Comparison of ENCODE assay signal across 8 cellular contexts in genomic region chr13:48038763-48039162, GRCh38. TPM values are rescaled to one million over a fixed set of nuclear protein-coding genes. Genes with fewer than 3 reads are reported as not detected.
DNase-seq lines count a peak whose midpoint lies in the region; ATAC-seq and TF ChIP-seq lines count a peak whose summit lies in the region.

No MANE protein-coding gene starts in this region.

- H3K27ac ChIP-seq in RWPE2 (ENCODE audit: poor library complexity, severe bottlenecking) (peak overlapping the region; percentile 86), subcutaneous abdominal adipose tissue (ENCODE audit: low read depth, low read length) (peak overlapping the region; percentile 94)

- ATAC-seq in activated CD8-positive, alpha-beta memory T cell treated with anti-CD3 and anti-CD28 coated beads, Interleukin-2, amount 10 ng/mL, durations not matched to agents 7 days and 5 days, result no peak
- no peak for ATAC-seq in RWPE2 (ENCODE audit: low read depth)

- H3K4me1 ChIP-seq in RWPE2 (ENCODE audit: insufficient read depth, poor library complexity, severe bottlenecking) (peaks cover 19% of the 10 kb centered on the region), subcutaneous abdominal adipose tissue (ENCODE audit: control insufficient read depth in 5 of 5, insufficient read depth in 5 of 5, low read length in 5 of 5) (peaks cover 8 to 19% (median 18%) of the 10 kb centered on the region in 5 donors)

- peak overlapping the region; percentile 96 for H3K4me3 Mint-ChIP-seq in activated CD8-positive, alpha-beta memory T cell treated with anti-CD3 and anti-CD28 coated beads, Interleukin-2, amount 10 ng/mL, durations not matched to agents 7 days and 5 days
- peak overlapping the region; percentile 97 for H3K4me3 Mint-ChIP-seq in glutamatergic neuron (ENCODE audit: unreplicated experiment)

- H3K9ac ChIP-seq in subcutaneous abdominal adipose tissue (ENCODE audit: low read length in 5 of 5), result no peak overlapping the region

- no peaks in the 10 kb centered on the region for H3K9me3 Mint-ChIP-seq in activated CD8-positive, alpha-beta memory T cell treated with anti-CD3 and anti-CD28 coated beads, Interleukin-2, amount 10 ng/mL, durations not matched to agents 7 days and 5 days (ENCODE audit: low read depth)
- H3K9me3 Mint-ChIP-seq in glutamatergic neuron (ENCODE audit: unreplicated experiment), result peaks cover 6% of the 10 kb centered on the region

- H3K9me3 ChIP-seq in RWPE2 (ENCODE audit: severe bottlenecking) (no peaks in the 10 kb centered on the region), subcutaneous abdominal adipose tissue (ENCODE audit: control insufficient read depth in 5 of 5, low read length in 5 of 5) (no peaks in the 10 kb centered on the region)

- peak overlapping the region; percentile 95 for H3K27ac Mint-ChIP-seq in activated CD8-positive, alpha-beta memory T cell treated with anti-CD3 and anti-CD28 coated beads, Interleukin-2, amount 10 ng/mL, durations not matched to agents 7 days and 5 days
- peak overlapping the region; percentile 93 for H3K27ac Mint-ChIP-seq in glutamatergic neuron (ENCODE audit: unreplicated experiment)

- no peaks in the 10 kb centered on the region for H3K27me3 Mint-ChIP-seq in activated CD8-positive, alpha-beta memory T cell treated with anti-CD3 and anti-CD28 coated beads, Interleukin-2, amount 10 ng/mL, durations not matched to agents 7 days and 5 days
- H3K27me3 Mint-ChIP-seq in glutamatergic neuron (ENCODE audit: unreplicated experiment), result peaks cover 12% of the 10 kb centered on the region

- peak overlapping the region; percentile 57 for H3K4me3 ChIP-seq in RWPE2 (ENCODE audit: severe bottlenecking)
- peak overlapping the region in 3 of 5 donors; percentile 91 to 94 (median 93) for H3K4me3 ChIP-seq in subcutaneous abdominal adipose tissue (ENCODE audit: low read depth in 1 of 5, low read length in 5 of 5)

- H3K27me3 ChIP-seq in RWPE2 (ENCODE audit: insufficient read depth, poor library complexity, severe bottlenecking) (no peaks in the 10 kb centered on the region), subcutaneous abdominal adipose tissue (ENCODE audit: control insufficient read depth in 5 of 5, insufficient read depth in 4 of 5, low read length in 5 of 5) (peaks cover 0 to 3% (median 0%) of the 10 kb centered on the region in 5 donors)

- peaks cover 54% of the 10 kb centered on the region for H3K4me1 Mint-ChIP-seq in activated CD8-positive, alpha-beta memory T cell treated with anti-CD3 and anti-CD28 coated beads, Interleukin-2, amount 10 ng/mL, durations not matched to agents 7 days and 5 days
- H3K4me1 Mint-ChIP-seq in glutamatergic neuron (ENCODE audit: low read depth, unreplicated experiment), result peaks cover 6% of the 10 kb centered on the region

- CTCF ChIA-PET in activated CD8-positive, alpha-beta memory T cell treated with anti-CD3 and anti-CD28 coated beads, Interleukin-2, amount 10 ng/mL, durations not matched to agents 7 days and 5 days (lab: Charles Lee), result interaction anchor here (0.6 to 3.7 kb wide), 15 partner anchors 8 to 840 kb away, joined by 3 to 38 read pairs (median 4); partner anchors contain the start of genes ITM2B and MED4
- CTCF ChIA-PET in HEK293T (lab: Yijun Ruan, JAX), result interaction anchor here (1.0 to 2.0 kb wide), 4 partner anchors 10 to 49 kb away, joined by 3 to 10 read pairs (median 4); no protein-coding TSS in a partner anchor

- no peak for DNase-seq in activated CD8-positive, alpha-beta memory T cell treated with anti-CD3 and anti-CD28 coated beads, Interleukin-2, amount 10 ng/mL, durations not matched to agents 7 days and 5 days
- no peak for DNase-seq in activated CD8-positive, alpha-beta memory T cell treated with anti-CD3 and anti-CD28 coated beads for 24 hours
- DNase-seq in RWPE2 (ENCODE audit: low spot score), result no peak
- no peak for DNase-seq in glutamatergic neuron
- DNase-seq in activated CD4-positive, CD25-positive, alpha-beta regulatory T cell (lab: John Stamatoyannopoulos, UW), result no peak
- no peak for DNase-seq in NCI-H2081 treated with DMSO at 0.1 percent for 48 hours (lab: John Stamatoyannopoulos, UW)
- no peak for DNase-seq in HEK293T (ENCODE audit: extremely low spot score)

- POLR2A ChIA-PET in HEK293T (lab: Yijun Ruan, JAX), result interaction anchor here (1.2 to 1.9 kb wide), 2 partner anchors 9 to 541 kb away, joined by 3 to 17 read pairs; no protein-coding TSS in a partner anchor

- H3K36me3 Mint-ChIP-seq in activated CD8-positive, alpha-beta memory T cell treated with anti-CD3 and anti-CD28 coated beads, Interleukin-2, amount 10 ng/mL, durations not matched to agents 7 days and 5 days, result peaks cover 38% of the 10 kb centered on the region
- H3K36me3 Mint-ChIP-seq in glutamatergic neuron (ENCODE audit: unreplicated experiment), result no peaks in the 10 kb centered on the region

- no peak for TF ChIP-seq CTCF in RWPE2 (IDR thresholded peaks at IDR 0.05; ENCODE audit: poor library complexity, severe bottlenecking)
- TF ChIP-seq CTCF in glutamatergic neuron (IDR thresholded peaks at IDR 0.05; ENCODE audit: partially characterized antibody, unreplicated experiment), result no peak

- H3K36me3 ChIP-seq in RWPE2 (ENCODE audit: low read depth), result peaks cover 17% of the 10 kb centered on the region
- H3K36me3 ChIP-seq in subcutaneous abdominal adipose tissue (ENCODE audit: control insufficient read depth in 5 of 5, insufficient read depth in 5 of 5, low read length in 5 of 5), result peaks cover 8 to 17% (median 13%) of the 10 kb centered on the region in 5 donors

TF ChIP-seq in HEK293T, 16 proteins besides CTCF, POLR2A, EP300 and RAD21:
- TF ChIP-seq SP1 (IDR thresholded peaks at IDR 0.05) (no peak), ZNF384 (IDR thresholded peaks at IDR 0.05) (no peak)

RNA-seq across cellular contexts. Expression of gene NUDT15, which starts 1.2 kb away (rescaled TPM):
- 10 to 100 TPM; 10.6 to 13.7 TPM for total RNA-seq in activated CD8-positive, alpha-beta memory T cell treated with anti-CD3 and anti-CD28 coated beads, Interleukin-2, amount 10 ng/mL, durations not matched to agents 7 days and 5 days
- total RNA-seq in glutamatergic neuron (ENCODE audit: unreplicated experiment), result 13.7 TPM

RNA-seq across cellular contexts. Expression of gene SUCLA2, which starts 37.7 kb away (rescaled TPM):
- total RNA-seq in activated CD8-positive, alpha-beta memory T cell treated with anti-CD3 and anti-CD28 coated beads, Interleukin-2, amount 10 ng/mL, durations not matched to agents 7 days and 5 days, result 10 to 100 TPM; 33.2 to 44.4 TPM
- total RNA-seq in glutamatergic neuron (ENCODE audit: unreplicated experiment), result 43.2 TPM

RNA-seq across cellular contexts. Expression of gene MED4, which starts 56.1 kb away (rescaled TPM):
- 10 to 100 TPM; 53.8 to 58.8 TPM for total RNA-seq in activated CD8-positive, alpha-beta memory T cell treated with anti-CD3 and anti-CD28 coated beads, Interleukin-2, amount 10 ng/mL, durations not matched to agents 7 days and 5 days
- total RNA-seq in glutamatergic neuron (ENCODE audit: unreplicated experiment), result 57.1 TPM
